In the genomic region with DNA sequence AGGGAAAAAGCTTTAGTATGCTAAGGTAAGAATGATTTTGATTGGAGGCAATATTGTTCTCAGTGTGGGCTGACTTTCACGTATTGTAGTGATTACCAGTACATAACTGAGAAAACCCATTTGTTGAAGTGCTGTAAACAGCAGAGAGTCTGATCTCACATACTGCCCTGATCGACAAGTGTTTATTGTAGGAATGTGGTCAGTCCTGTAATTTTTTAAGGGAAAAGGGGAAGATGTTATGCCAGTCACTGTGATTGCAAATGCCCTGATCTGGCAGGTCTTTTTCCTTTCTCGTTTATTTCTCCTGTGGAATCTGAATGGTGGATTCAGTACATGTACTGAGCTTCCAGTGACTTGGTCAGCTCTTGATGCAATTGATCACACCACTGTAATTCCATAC, we compare ENCODE assay signal across 19 cellular contexts. TPM values are rescaled to one million over a fixed set of nuclear protein-coding genes. Genes with fewer than 3 reads are reported as not detected.
DNase-seq lines count a peak whose midpoint lies in the region; ATAC-seq and TF ChIP-seq lines count a peak whose summit lies in the region.
"Had no signal": no experiment of that assay in that cellular context is flagged by ENCODE, and none has a peak within 500 bp of the region (broad histone marks: within the 10 kb centered on the region; RNA-seq: fewer than 3 reads in every experiment).

No MANE protein-coding gene starts in this region.

- intact Hi-C loops in Panc1 (cut with micrococcal nuclease; ENCODE audit: unreplicated experiment) = loop anchor here (10.0 kb wide), 1 partner anchor 167 kb away; no protein-coding TSS in a partner anchor
- intact Hi-C loops in gastrocnemius medialis (cut with DNase I; ENCODE audit: low total_unique reads) = no loop called here

- H3K9me3 Mint-ChIP-seq in activated T-helper 17 cell treated with anti-CD3 and anti-CD28 coated beads, Interleukin-2, amount 50 U/mL, for 72 hours = no peaks in the 10 kb centered on the region
- H3K9me3 Mint-ChIP-seq: activated CD4-positive, alpha-beta T cell treated with anti-CD3 and anti-CD28 coated beads, Interleukin-2, amount 10 ng/mL, durations not matched to agents 7 days and 5 days; CD4-positive, alpha-beta memory T cell; natural killer cell treated with Interleukin-12 subunit alpha and Interleukin-12 subunit beta and Interleukin-15 and Interleukin-18, amount 100 ng/mL, for 72 hours; stimulated activated naive B cell treated with anti-CD40 and anti-IgM and Interleukin-4, amounts not matched to agents 10 μg/mL and 1 μg/mL and 100 μg/mL, for 72 hours had no signal

- H3K4me3 ChIP-seq in HEK293 (ENCODE audit: low read depth, low read length) (no peak overlapping the region), Panc1 (ENCODE audit: low read depth in 2 of 2, low read length in 2 of 2) (no peak overlapping the region), iPS-15b (ENCODE audit: low read depth, low read length) (no peak overlapping the region), gastrocnemius medialis (no peak overlapping the region)
- H3K4me3 ChIP-seq: gastroesophageal sphincter had no signal

- no peaks in the 10 kb centered on the region for H3K27me3 Mint-ChIP-seq in activated T-helper 17 cell treated with anti-CD3 and anti-CD28 coated beads, Interleukin-2, amount 50 U/mL, for 72 hours
- H3K27me3 Mint-ChIP-seq: activated CD4-positive, alpha-beta T cell treated with anti-CD3 and anti-CD28 coated beads, Interleukin-2, amount 10 ng/mL, durations not matched to agents 7 days and 5 days had no signal

- H3K36me3 ChIP-seq in HEK293 (ENCODE audit: control insufficient read depth in 2 of 2, insufficient read depth in 1 of 2, low read length in 2 of 2) (no peaks in the 10 kb centered on the region), Panc1 (ENCODE audit: control insufficient read depth, insufficient read depth, low read length) (no peaks in the 10 kb centered on the region; the same call in 1 of the 2 replicates), iPS-15b (ENCODE audit: control insufficient read depth, insufficient read depth, low read length) (no peaks in the 10 kb centered on the region), gastrocnemius medialis (no peaks in the 10 kb centered on the region)
- H3K36me3 ChIP-seq: gastroesophageal sphincter had no signal

- DNase-seq in Panc1 (ENCODE audit: low read depth, low spot score) = no peak
- DNase-seq in gastrocnemius medialis = no peak
- DNase-seq in dedifferentiated amniotic fluid mesenchymal stem cell (ENCODE audit: extremely low spot score) = no peak
- DNase-seq in activated CD4-positive, alpha-beta T cell treated with anti-CD3 and anti-CD28 coated beads for 4 hours = no peak
- DNase-seq: activated CD4-positive, alpha-beta T cell treated with anti-CD3 and anti-CD28 coated beads, Interleukin-2, amount 10 ng/mL, durations not matched to agents 7 days and 5 days; activated naive CD4-positive, alpha-beta T cell; CD4-positive, alpha-beta memory T cell; DND-41; mesenchymal stem cell; NCI-H146; NCI-H226; NK-92 treated with Interleukin-12 subunit alpha and Interleukin-12 subunit beta, amount 100 ng/mL, for 24 hours; stimulated activated naive B cell treated with anti-CD40 and anti-IgM and Interleukin-4, amounts not matched to agents 10 μg/mL and 1 μg/mL and 100 μg/mL, for 72 hours had no signal

- no peak overlapping the region for H3K27ac ChIP-seq in HEK293 (ENCODE audit: extremely low read depth, low read depth, low read length)
- H3K27ac ChIP-seq in Panc1 (ENCODE audit: low read length) = peak overlapping the region; percentile 74
- H3K27ac ChIP-seq in gastrocnemius medialis = peak overlapping the region in 3 of 4 donors; percentile 53 to 74 (median 69)
- H3K27ac ChIP-seq: gastroesophageal sphincter had no signal

- no TSS peak for BruUV-seq in Panc1 (replicated peaks; lab: Mats Ljungman, UMichigan)

- peaks cover 9% of the 10 kb centered on the region; the same call in 1 of the 2 replicates for H3K4me1 ChIP-seq in HEK293 (ENCODE audit: control insufficient read depth, insufficient read depth, low read length)
- peaks cover 99% of the 10 kb centered on the region for H3K4me1 ChIP-seq in Panc1 (ENCODE audit: control insufficient read depth, insufficient read depth, low read length)
- H3K4me1 ChIP-seq in iPS-15b (ENCODE audit: control insufficient read depth, insufficient read depth, low read length) = peaks cover 32% of the 10 kb centered on the region
- peaks cover 72 to 76% of the 10 kb centered on the region in 2 donors for H3K4me1 ChIP-seq in gastrocnemius medialis

- in situ Hi-C loops in Panc1 (cut with HindIII; ENCODE audit: low pct_unique_long_range_greater_than_20kb, low sequenced_read_pairs) (no loop called here), gastrocnemius medialis (cut with MboI; ENCODE audit: low sequenced_read_pairs in 4 of 4) (loop anchor here in 2 of 4 donors (10.0 to 25.0 kb wide), 2 partner anchors 57 to 144 kb away; no protein-coding TSS in a partner anchor)

- H3K27me3 ChIP-seq in Panc1 (ENCODE audit: control insufficient read depth, insufficient read depth, low read length) (no peaks in the 10 kb centered on the region), iPS-15b (ENCODE audit: control insufficient read depth, insufficient read depth, low read length) (no peaks in the 10 kb centered on the region), gastrocnemius medialis (no peaks in the 10 kb centered on the region)
- H3K27me3 ChIP-seq: gastroesophageal sphincter had no signal

- no peaks in the 10 kb centered on the region for H3K4me1 Mint-ChIP-seq in activated T-helper 17 cell treated with anti-CD3 and anti-CD28 coated beads, Interleukin-2, amount 50 U/mL, for 72 hours

- POLR2A ChIA-PET in HEK293 (lab: Yijun Ruan, JAX) = no interaction called here
- POLR2A ChIA-PET in Panc1 (lab: Charles Lee) = interaction anchor here (1.0 kb wide), 1 partner anchor 9 kb away, joined by 3 read pairs; no protein-coding TSS in a partner anchor

- no peak overlapping the region for H3K4me3 Mint-ChIP-seq in activated T-helper 17 cell treated with anti-CD3 and anti-CD28 coated beads, Interleukin-2, amount 50 U/mL, for 72 hours
- H3K4me3 Mint-ChIP-seq: activated CD4-positive, alpha-beta T cell treated with anti-CD3 and anti-CD28 coated beads, Interleukin-2, amount 10 ng/mL, durations not matched to agents 7 days and 5 days; CD4-positive, alpha-beta memory T cell; natural killer cell treated with Interleukin-12 subunit alpha and Interleukin-12 subunit beta and Interleukin-15 and Interleukin-18, amount 100 ng/mL, for 72 hours; stimulated activated naive B cell treated with anti-CD40 and anti-IgM and Interleukin-4, amounts not matched to agents 10 μg/mL and 1 μg/mL and 100 μg/mL, for 72 hours had no signal

- TF ChIP-seq POLR2A in gastrocnemius medialis (IDR thresholded peaks at IDR 0.05) = no peak

- H3K9me3 ChIP-seq in HEK293 (ENCODE audit: control insufficient read depth, insufficient read depth, low read depth, low read length) = no peaks in the 10 kb centered on the region
- no peaks in the 10 kb centered on the region for H3K9me3 ChIP-seq in Panc1 (ENCODE audit: control insufficient read depth, insufficient read depth, low read depth, low read length)
- H3K9me3 ChIP-seq in iPS-15b (ENCODE audit: control insufficient read depth, insufficient read depth, low read length) = no peaks in the 10 kb centered on the region
- no peaks in the 10 kb centered on the region for H3K9me3 ChIP-seq in gastrocnemius medialis
- H3K9me3 ChIP-seq: gastroesophageal sphincter had no signal

- CTCF ChIA-PET in HEK293 (lab: Yijun Ruan, JAX) = no interaction called here
- CTCF ChIA-PET in Panc1 (lab: Charles Lee) = interaction anchor here (0.9 kb wide), 1 partner anchor 338 kb away, joined by 3 read pairs; no protein-coding TSS in a partner anchor

- H3K36me3 Mint-ChIP-seq in activated T-helper 17 cell treated with anti-CD3 and anti-CD28 coated beads, Interleukin-2, amount 50 U/mL, for 72 hours (ENCODE audit: low read depth) = no peaks in the 10 kb centered on the region
- H3K36me3 Mint-ChIP-seq: CD4-positive, alpha-beta memory T cell; natural killer cell treated with Interleukin-12 subunit alpha and Interleukin-12 subunit beta and Interleukin-15 and Interleukin-18, amount 100 ng/mL, for 72 hours; stimulated activated naive B cell treated with anti-CD40 and anti-IgM and Interleukin-4, amounts not matched to agents 10 μg/mL and 1 μg/mL and 100 μg/mL, for 72 hours had no signal

- H3K27ac Mint-ChIP-seq in activated T-helper 17 cell treated with anti-CD3 and anti-CD28 coated beads, Interleukin-2, amount 50 U/mL, for 72 hours = no peak overlapping the region
- H3K27ac Mint-ChIP-seq: activated CD4-positive, alpha-beta T cell treated with anti-CD3 and anti-CD28 coated beads, Interleukin-2, amount 10 ng/mL, durations not matched to agents 7 days and 5 days; CD4-positive, alpha-beta memory T cell; natural killer cell treated with Interleukin-12 subunit alpha and Interleukin-12 subunit beta and Interleukin-15 and Interleukin-18, amount 100 ng/mL, for 72 hours; stimulated activated naive B cell treated with anti-CD40 and anti-IgM and Interleukin-4, amounts not matched to agents 10 μg/mL and 1 μg/mL and 100 μg/mL, for 72 hours had no signal

- no peak for ATAC-seq in Panc1
- ATAC-seq in gastrocnemius medialis = no peak
- no peak for ATAC-seq in HG03565 (IDR thresholded peaks at IDR 0.05; ENCODE audit: unreplicated experiment)
- ATAC-seq in activated T-helper 17 cell treated with anti-CD3 and anti-CD28 coated beads, Interleukin-2, amount 50 U/mL, for 72 hours (replicated peaks) = no peak
- ATAC-seq: gastroesophageal sphincter; natural killer cell treated with Interleukin-12 subunit alpha and Interleukin-12 subunit beta and Interleukin-15 and Interleukin-18, amount 100 ng/mL, for 72 hours; stimulated activated naive B cell treated with anti-CD40 and anti-IgM and Interleukin-4, amounts not matched to agents 10 μg/mL and 1 μg/mL and 100 μg/mL, for 72 hours had no signal

- peak overlapping the region; percentile 27 for H3K9ac ChIP-seq in iPS-15b (ENCODE audit: low read depth, low read length)

- TF ChIP-seq CTCF in HEK293 (tag by site-specific recombination; IDR thresholded peaks at IDR 0.05) (no peak), Panc1 (IDR thresholded peaks at IDR 0.05) (no peak), gastrocnemius medialis (IDR thresholded peaks at IDR 0.05 in 4 of 5, conservative IDR thresholded peaks at IDR 0.05 in 1 of 5) (no peak)

RNA-seq across cellular contexts. Expression of gene SPATS2L, which starts 11.5 kb away (rescaled TPM):
- total RNA-seq in Panc1 (2021; ENCODE audit: unreplicated experiment) = 282 TPM
- polyA plus RNA-seq in Panc1 (2012; ENCODE audit: insufficient read length) = 189 TPM
- total RNA-seq in gastrocnemius medialis = 10 to 100 TPM; 34.0 to 74.2 (median 52.3) TPM
- 10 to 100 TPM in 1 of 2 donors, 1 to 10 TPM in 1; 9.7 to 54.4 TPM for total RNA-seq in activated T-helper 17 cell treated with anti-CD3 and anti-CD28 coated beads, Interleukin-2, amount 50 U/mL, for 72 hours
